8 cellular contexts compared by ENCODE assay signal in the genomic region with DNA sequence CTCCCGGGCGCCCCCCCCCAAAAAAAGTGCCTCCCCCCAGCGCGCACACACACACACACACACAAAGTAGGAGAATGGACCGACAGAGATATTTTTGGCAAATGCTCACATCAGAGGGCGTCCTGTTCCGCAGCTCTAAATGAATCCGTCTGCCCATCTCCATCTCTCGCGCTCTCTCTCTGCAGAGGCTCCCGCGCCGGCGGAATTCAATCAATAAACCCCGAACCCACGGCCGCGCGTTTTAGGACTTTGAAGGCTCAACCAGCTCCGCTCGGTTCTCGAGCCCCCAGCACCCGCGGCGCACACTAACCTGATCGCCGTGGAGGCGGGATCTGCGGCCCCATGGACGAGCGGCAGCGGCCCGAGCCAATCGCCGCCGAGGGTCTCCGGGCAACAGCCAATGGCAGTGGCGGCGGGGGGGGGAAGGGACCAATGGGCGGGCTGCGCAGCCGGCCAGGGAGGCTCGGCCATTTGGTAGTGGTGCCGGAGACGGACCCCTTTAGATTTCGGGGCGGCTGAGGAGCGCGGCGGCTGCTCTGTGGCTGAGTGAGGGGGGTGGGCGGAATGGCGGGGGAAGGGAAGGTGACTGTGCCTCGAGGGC. TPM values are rescaled to one million over a fixed set of nuclear protein-coding genes. Genes with fewer than 3 reads are reported as not detected.
DNase-seq lines count a peak whose midpoint lies in the region; TF ChIP-seq lines count a peak whose summit lies in the region.

Gene ANP32A (minus strand): TSS at position 307 of the 601 bp plus-strand sequence. CDS start 144 bp downstream, at position 163.

- peak; percentile 100 for DNase-seq in GM03348 (ENCODE audit: low spot score)
- peak; percentile 66 for DNase-seq in HFF-Myc (ENCODE audit: extremely low read depth, low read depth)
- peak; percentile 88 for DNase-seq in NCI-H1092 treated with DMSO at 0.1 percent for 48 hours (lab: John Stamatoyannopoulos, UW)
- DNase-seq in SKM-1 treated with dmso at 0.1 percent for 144 hours (lab: John Stamatoyannopoulos, UW; ENCODE audit: unreplicated experiment) = peak; percentile 82
- DNase-seq in glomerular visceral epithelial cell (ENCODE audit: extremely low spot score) = peak; percentile 95
- peak; percentile 97 to 99 (median 99) for DNase-seq in ovary

- H3K27me3 ChIP-seq in ovary (no peaks in the 10 kb centered on the region), thymus (ENCODE audit: control insufficient read depth, insufficient read depth) (no peaks in the 10 kb centered on the region)

- H3K4me1 ChIP-seq in ovary (ENCODE audit: insufficient read depth) (peaks cover 3% of the 10 kb centered on the region), thymus (ENCODE audit: control insufficient read depth, insufficient read depth, low read length) (peaks cover 10% of the 10 kb centered on the region)

- H3K4me1 Mint-ChIP-seq in activated naive CD8-positive, alpha-beta T cell (ENCODE audit: low read depth) = peaks cover 36% of the 10 kb centered on the region

- intact Hi-C loops in ovary (cut with DNase I) = no loop called here

- H3K36me3 ChIP-seq in ovary = no peaks in the 10 kb centered on the region
- H3K36me3 ChIP-seq in thymus (ENCODE audit: control insufficient read depth, insufficient read depth) = no peaks in the 10 kb centered on the region

- no peaks in the 10 kb centered on the region for H3K9me3 Mint-ChIP-seq in activated naive CD8-positive, alpha-beta T cell (ENCODE audit: low read depth)

- H3K4me3 ChIP-seq in HFF-Myc (replicated peaks; ENCODE audit: low read depth, low read length) (peak within 1 kb of the TSS; percentile 57), ovary (peak within 1 kb of the TSS; percentile 89), thymus (ENCODE audit: low read length) (peak within 1 kb of the TSS; percentile 68)

- peak; percentile 30 for TF ChIP-seq POLR2A in ovary (IDR thresholded peaks at IDR 0.05)

- peak within 1 kb of the TSS; percentile 100 for H3K27ac Mint-ChIP-seq in activated naive CD8-positive, alpha-beta T cell

- H3K27ac ChIP-seq in ovary (peak within 1 kb of the TSS; percentile 95 to 98), thymus (ENCODE audit: low read depth) (peak within 1 kb of the TSS; percentile 98)

- H3K9me3 ChIP-seq in ovary = no peaks in the 10 kb centered on the region
- no peaks in the 10 kb centered on the region for H3K9me3 ChIP-seq in thymus (ENCODE audit: control insufficient read depth)

- no peak for TF ChIP-seq EP300 in ovary (IDR thresholded peaks at IDR 0.05)

- TF ChIP-seq CTCF in HFF-Myc (IDR thresholded peaks at IDR 0.05; ENCODE audit: low read depth, low read length, missing control alignments) = no peak
- TF ChIP-seq CTCF in ovary (IDR thresholded peaks at IDR 0.05) = no peak

- WGBS in ovary, 3 donors = 0 to 1% (median 1%) methylated on average over 45 to 53 of the region's 53 CpGs
- WGBS in thymus = under 1% methylated on average over 53 of the region's 53 CpGs

- peaks cover 3% of the 10 kb centered on the region for H3K36me3 Mint-ChIP-seq in activated naive CD8-positive, alpha-beta T cell

- no peaks in the 10 kb centered on the region for H3K27me3 Mint-ChIP-seq in activated naive CD8-positive, alpha-beta T cell

- H3K4me3 Mint-ChIP-seq in activated naive CD8-positive, alpha-beta T cell = peak within 1 kb of the TSS; percentile 93

RNA-seq across cellular contexts. Expression of gene ANP32A, which starts in this region (rescaled TPM):
- total RNA-seq in ovary = 100 to 1,000 TPM in 1 of 7 donors, 10 to 100 TPM in 6; 29.4 to 119 (median 86.3) TPM
- polyA plus RNA-seq in ovary (100 to 1,000 TPM in 1 of 2 donors, 10 to 100 TPM in 1; 42.8 to 158 TPM), thymus (115 TPM)

Comparison
In these comparisons a context has a peak if more than half of its experiments do, and no peak if none do; other contexts are left out.
1. Peak in every context shown above with its lines: DNase-seq, H3K4me3 ChIP-seq and H3K27ac ChIP-seq.